In the genomic region with DNA sequence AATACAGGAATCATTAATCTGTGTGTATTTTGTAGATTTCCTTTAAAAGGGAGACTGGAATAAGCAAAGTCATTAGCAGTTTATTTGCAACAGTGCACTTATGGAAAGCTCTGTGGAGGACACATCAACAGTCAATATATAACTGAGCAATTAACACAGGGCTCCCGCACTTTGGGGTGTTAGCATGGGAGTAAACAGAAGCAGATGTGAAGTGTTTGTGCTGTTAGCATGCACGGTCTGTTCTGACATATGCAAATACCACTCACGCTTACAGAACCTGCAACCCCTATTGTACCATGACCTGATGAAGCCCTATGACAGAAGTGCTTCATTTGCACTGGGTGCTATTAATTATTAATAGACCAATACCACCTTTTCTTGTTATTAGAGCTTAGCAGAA, we compare ENCODE assay signal across 11 cellular contexts.
DNase-seq lines count a peak whose midpoint lies in the region; ATAC-seq and TF ChIP-seq lines count a peak whose summit lies in the region.
"Had no signal": no experiment of that assay in that cellular context is flagged by ENCODE, and none has a peak within 500 bp of the region (broad histone marks: within the 10 kb centered on the region; RNA-seq: fewer than 3 reads in every experiment).

No MANE protein-coding gene starts in this region.

- DNase-seq in NCI-H1694 treated with DMSO at 0.1 percent for 48 hours (lab: John Stamatoyannopoulos, UW), result peak; percentile 91
- DNase-seq in GM23338 (ENCODE audit: low spot score), result no peak
- no peak for DNase-seq in naive thymus-derived CD8-positive, alpha-beta T cell
- no peak for DNase-seq in ovary
- no peak for DNase-seq in stomach
- DNase-seq: right cardiac atrium had no signal

- no peaks in the 10 kb centered on the region for H3K36me3 Mint-ChIP-seq in GM23338 (ENCODE audit: low read depth)
- H3K36me3 Mint-ChIP-seq in naive thymus-derived CD8-positive, alpha-beta T cell, result no peaks in the 10 kb centered on the region
- H3K36me3 Mint-ChIP-seq: IgD-negative memory B cell had no signal

- no peaks in the 10 kb centered on the region for H4K20me1 ChIP-seq in GM23338 (replicated peaks; ENCODE audit: insufficient read depth)

- H3K4me3 Mint-ChIP-seq in GM23338, result no peak overlapping the region
- H3K4me3 Mint-ChIP-seq in naive thymus-derived CD8-positive, alpha-beta T cell, result no peak overlapping the region
- H3K4me3 Mint-ChIP-seq: activated T-helper 1 cell treated with anti-CD3 and anti-CD28 coated beads, Interleukin-12 subunit alpha, Interleukin-12 subunit beta, Interleukin-2, Interleukin-4 antibody, amounts not matched to agents 30 ng/mL and 10 ng/mL and 1 ng/mL, durations not matched to agents 14 hours and 24 hours and 36 hours; IgD-negative memory B cell had no signal

- no peaks in the 10 kb centered on the region for H3F3A ChIP-seq in GM23338 (replicated peaks; ENCODE audit: low read depth)

- no peak overlapping the region for H3K27ac ChIP-seq in GM23338 (ENCODE audit: low read depth)
- no peak overlapping the region for H3K27ac ChIP-seq in ovary
- H3K27ac ChIP-seq in stomach, result no peak overlapping the region

- no peaks in the 10 kb centered on the region for H3K9me2 ChIP-seq in GM23338 (ENCODE audit: insufficient read depth)

- H3K9me3 ChIP-seq in ovary (no peaks in the 10 kb centered on the region), stomach (no peaks in the 10 kb centered on the region)

- H3K36me3 ChIP-seq in GM23338 (ENCODE audit: insufficient read depth) (no peaks in the 10 kb centered on the region), ovary (no peaks in the 10 kb centered on the region), stomach (no peaks in the 10 kb centered on the region)

- TF ChIP-seq CTCF in GM23338 (conservative IDR thresholded peaks at IDR 0.05; ENCODE audit: low read depth in 2 of 2), result no peak
- no peak for TF ChIP-seq CTCF in ovary (IDR thresholded peaks at IDR 0.05)
- TF ChIP-seq CTCF in stomach (IDR thresholded peaks at IDR 0.05), result no peak

- no peaks in the 10 kb centered on the region for H3K9me3 Mint-ChIP-seq in GM23338
- H3K9me3 Mint-ChIP-seq in naive thymus-derived CD8-positive, alpha-beta T cell, result peaks cover 0 to 8% (median 2%) of the 10 kb centered on the region in 9 donors

- H2AFZ ChIP-seq in GM23338, result no peak overlapping the region

- H3K27ac Mint-ChIP-seq in GM23338, result no peak overlapping the region
- no peak overlapping the region for H3K27ac Mint-ChIP-seq in naive thymus-derived CD8-positive, alpha-beta T cell
- H3K27ac Mint-ChIP-seq: activated T-helper 1 cell treated with anti-CD3 and anti-CD28 coated beads, Interleukin-12 subunit alpha, Interleukin-12 subunit beta, Interleukin-2, Interleukin-4 antibody, amounts not matched to agents 30 ng/mL and 10 ng/mL and 1 ng/mL, durations not matched to agents 14 hours and 24 hours and 36 hours; IgD-negative memory B cell had no signal

- WGBS in ovary, 3 donors, result 62 to 68% (median 65%) methylated on average over 3 of the region's 3 CpGs
- WGBS in stomach, 5 donors, result 33 to 46% (median 38%) methylated on average over 3 of the region's 3 CpGs

- no peaks in the 10 kb centered on the region for H3K4me1 ChIP-seq in GM23338 (ENCODE audit: insufficient read depth)
- H3K4me1 ChIP-seq in ovary (ENCODE audit: insufficient read depth), result no peaks in the 10 kb centered on the region
- no peaks in the 10 kb centered on the region for H3K4me1 ChIP-seq in stomach

- H3K27me3 ChIP-seq in GM23338 (ENCODE audit: insufficient read depth), result no peaks in the 10 kb centered on the region
- H3K27me3 ChIP-seq in ovary, result peaks cover 2% of the 10 kb centered on the region
- no peaks in the 10 kb centered on the region for H3K27me3 ChIP-seq in stomach

- no peaks in the 10 kb centered on the region for H3K79me2 ChIP-seq in GM23338 (replicated peaks; ENCODE audit: insufficient read depth)

- ATAC-seq in GM18505 (IDR thresholded peaks at IDR 0.05; ENCODE audit: unreplicated experiment) (peak; percentile 98), GM21367 (IDR thresholded peaks at IDR 0.05; ENCODE audit: unreplicated experiment) (peak; percentile 93), HG03045 (IDR thresholded peaks at IDR 0.05; ENCODE audit: unreplicated experiment) (peak; percentile 98), GM23338 (no peak)
- no peak for ATAC-seq in naive thymus-derived CD8-positive, alpha-beta T cell
- ATAC-seq: right cardiac atrium had no signal

- POLR2A ChIA-PET in naive thymus-derived CD8-positive, alpha-beta T cell (lab: Charles Lee), result no interaction called here

- no peak for TF ChIP-seq POLR2A in GM18505 (IDR thresholded peaks at IDR 0.05; ENCODE audit: borderline replicate concordance, extremely low read depth, insufficient read depth, insufficient read length)
- no peak for TF ChIP-seq POLR2A in ovary (IDR thresholded peaks at IDR 0.05)
- no peak for TF ChIP-seq POLR2A in stomach (IDR thresholded peaks at IDR 0.05)

- H3K4me3 ChIP-seq in GM23338 (no peak overlapping the region), ovary (no peak overlapping the region), stomach (no peak overlapping the region)

- H3K4me2 ChIP-seq in GM23338, result no peak overlapping the region

- intact Hi-C loops in ovary (cut with DNase I) (no loop called here), stomach (cut with DNase I; ENCODE audit: low total_unique reads) (no loop called here)

- peaks cover 4% of the 10 kb centered on the region; the same call in 2 of the 3 replicates for H3K4me1 Mint-ChIP-seq in GM23338
- H3K4me1 Mint-ChIP-seq in naive thymus-derived CD8-positive, alpha-beta T cell, result no peaks in the 10 kb centered on the region
- H3K4me1 Mint-ChIP-seq: IgD-negative memory B cell had no signal

- no peaks in the 10 kb centered on the region for H3K27me3 Mint-ChIP-seq in GM23338 (ENCODE audit: insufficient read depth, low read depth, poor library complexity)
- peaks cover 0 to 2% (median 0%) of the 10 kb centered on the region in 5 donors for H3K27me3 Mint-ChIP-seq in naive thymus-derived CD8-positive, alpha-beta T cell
- H3K27me3 Mint-ChIP-seq: IgD-negative memory B cell had no signal

- no peak for TF ChIP-seq EP300 in ovary (IDR thresholded peaks at IDR 0.05)
- no peak for TF ChIP-seq EP300 in stomach (IDR thresholded peaks at IDR 0.05)

TF ChIP-seq in GM23338, 12 proteins besides CTCF, POLR2A, EP300 and RAD21 (continues in another document):
- TF ChIP-seq REST (IDR thresholded peaks at IDR 0.05; ENCODE audit: unreplicated experiment) (no peak), ZNF331 (CRISPR knock-in tag; IDR thresholded peaks at IDR 0.05; ENCODE audit: low read depth) (no peak)

Comparison
In these comparisons a context has a peak if more than half of its experiments do, and no peak if none do; other contexts are left out.
1. ATAC-seq: peak in GM18505 (single experiment), GM21367 (single experiment) and HG03045 (single experiment); none in GM23338 (single experiment) and naive thymus-derived CD8-positive, alpha-beta T cell (0 of 2).